Comparison of ENCODE assay signal across 13 cellular contexts in the genomic region with DNA sequence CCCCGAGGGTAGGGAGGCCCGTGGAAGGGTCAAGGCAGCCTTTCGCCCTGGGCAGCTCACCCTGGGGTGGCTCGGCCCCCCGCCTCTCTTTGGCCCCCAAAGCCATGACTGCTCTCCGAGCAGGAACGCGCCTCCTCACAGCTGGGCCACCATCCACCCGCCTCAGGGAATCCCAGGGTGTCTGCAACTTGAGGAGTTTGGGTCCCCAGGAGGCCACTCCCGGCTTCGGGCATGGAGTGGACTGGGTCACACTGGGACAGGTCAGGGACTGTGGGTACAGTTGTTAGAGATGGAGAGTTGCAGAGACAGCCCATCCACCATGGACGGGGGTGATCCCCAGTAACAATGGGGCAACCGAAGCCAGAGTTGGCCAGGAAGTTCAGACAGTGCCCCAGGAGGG. TPM values are rescaled to one million over a fixed set of nuclear protein-coding genes. Genes with fewer than 3 reads are reported as not detected.
DNase-seq lines count a peak whose midpoint lies in the region; FAIRE-seq and TF ChIP-seq lines count a peak whose summit lies in the region.
"Not testable (repeated sequence)": the region's sequence is repeated elsewhere in the genome, so short reads cannot be mapped to it uniquely, and the experiment has no call there.
"Had no signal": no experiment of that assay in that cellular context is flagged by ENCODE, and none has a peak within 500 bp of the region (broad histone marks: within the 10 kb centered on the region; RNA-seq: fewer than 3 reads in every experiment).

No MANE protein-coding gene starts in this region.

- H3K4me3 ChIP-seq in bronchial epithelial cell (ENCODE audit: low read depth, low read length), result not testable (repeated sequence)

- H3K36me3 ChIP-seq in bronchial epithelial cell (ENCODE audit: control insufficient read depth, insufficient read depth, low read length), result not testable (repeated sequence)

- H3K27me3 ChIP-seq in bronchial epithelial cell (ENCODE audit: control insufficient read depth, insufficient read depth, low read length), result not testable (repeated sequence)

- not testable (repeated sequence) for DNase-seq in bronchial epithelial cell (ENCODE audit: low read depth); urothelium cell line (ENCODE audit: low spot score)

- not testable (repeated sequence) for TF ChIP-seq CTCF in bronchial epithelial cell (IDR thresholded peaks at IDR 0.05; ENCODE audit: insufficient read depth, low read length, severe bottlenecking)

- FAIRE-seq in bronchial epithelial cell (lab: Jason Lieb, UNC), result peak; percentile 90
- FAIRE-seq in urothelium cell line (lab: Jason Lieb, UNC), result peak; percentile 27

RNA-seq across cellular contexts. Expression of a gene that starts 19.8 kb away (rescaled TPM):
- not detected in 2 replicates for total RNA-seq in bronchial epithelial cell
- total RNA-seq: A172; A673; B cell; Caco-2; Calu3; CD4-positive, alpha-beta memory T cell; CD4-positive, alpha-beta T cell; CD4-positive, CD25-positive, alpha-beta regulatory T cell; CD8-positive, alpha-beta memory T cell; CD8-positive, alpha-beta T cell; Daoy had no signal
